In the genomic region with DNA sequence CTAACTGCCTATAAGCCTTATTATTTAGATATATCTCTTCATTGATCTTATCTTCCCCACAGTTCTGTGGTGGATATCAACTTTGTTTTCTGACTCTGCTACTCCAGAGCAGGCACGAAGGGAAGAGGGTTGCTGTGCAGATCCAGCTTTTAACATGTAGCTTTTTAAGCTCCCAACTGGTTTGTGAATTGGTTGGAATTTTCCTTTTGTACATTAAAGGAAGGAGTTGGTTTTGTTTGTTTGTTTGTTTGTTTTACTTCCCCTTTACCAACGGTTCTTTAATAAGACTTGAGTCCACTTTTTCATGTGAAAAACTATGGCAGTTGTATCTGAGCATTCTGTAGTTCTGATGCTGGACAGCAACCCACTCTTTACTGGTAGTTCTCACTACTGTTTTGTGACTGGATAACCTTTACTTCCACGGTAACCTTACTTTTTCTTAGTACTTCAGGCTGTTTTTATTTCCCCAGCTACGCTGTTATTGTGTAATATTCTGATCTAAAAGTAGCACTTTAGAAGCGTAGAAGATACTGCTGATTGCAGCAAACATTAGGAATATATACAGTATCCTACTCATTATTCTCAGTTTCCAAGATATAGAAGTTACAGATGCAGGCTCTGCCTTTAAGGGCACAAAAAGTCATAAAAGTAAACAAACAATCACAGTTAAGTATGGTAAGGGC, we compare ENCODE assay signal across 1 cellular context.
TF ChIP-seq lines count a peak whose summit lies in the region.

No MANE protein-coding gene starts in this region.

TF ChIP-seq in SK-N-SH, 30 proteins besides CTCF, POLR2A, EP300 and RAD21 (continued from another document):
- TF ChIP-seq, protein P1, sequence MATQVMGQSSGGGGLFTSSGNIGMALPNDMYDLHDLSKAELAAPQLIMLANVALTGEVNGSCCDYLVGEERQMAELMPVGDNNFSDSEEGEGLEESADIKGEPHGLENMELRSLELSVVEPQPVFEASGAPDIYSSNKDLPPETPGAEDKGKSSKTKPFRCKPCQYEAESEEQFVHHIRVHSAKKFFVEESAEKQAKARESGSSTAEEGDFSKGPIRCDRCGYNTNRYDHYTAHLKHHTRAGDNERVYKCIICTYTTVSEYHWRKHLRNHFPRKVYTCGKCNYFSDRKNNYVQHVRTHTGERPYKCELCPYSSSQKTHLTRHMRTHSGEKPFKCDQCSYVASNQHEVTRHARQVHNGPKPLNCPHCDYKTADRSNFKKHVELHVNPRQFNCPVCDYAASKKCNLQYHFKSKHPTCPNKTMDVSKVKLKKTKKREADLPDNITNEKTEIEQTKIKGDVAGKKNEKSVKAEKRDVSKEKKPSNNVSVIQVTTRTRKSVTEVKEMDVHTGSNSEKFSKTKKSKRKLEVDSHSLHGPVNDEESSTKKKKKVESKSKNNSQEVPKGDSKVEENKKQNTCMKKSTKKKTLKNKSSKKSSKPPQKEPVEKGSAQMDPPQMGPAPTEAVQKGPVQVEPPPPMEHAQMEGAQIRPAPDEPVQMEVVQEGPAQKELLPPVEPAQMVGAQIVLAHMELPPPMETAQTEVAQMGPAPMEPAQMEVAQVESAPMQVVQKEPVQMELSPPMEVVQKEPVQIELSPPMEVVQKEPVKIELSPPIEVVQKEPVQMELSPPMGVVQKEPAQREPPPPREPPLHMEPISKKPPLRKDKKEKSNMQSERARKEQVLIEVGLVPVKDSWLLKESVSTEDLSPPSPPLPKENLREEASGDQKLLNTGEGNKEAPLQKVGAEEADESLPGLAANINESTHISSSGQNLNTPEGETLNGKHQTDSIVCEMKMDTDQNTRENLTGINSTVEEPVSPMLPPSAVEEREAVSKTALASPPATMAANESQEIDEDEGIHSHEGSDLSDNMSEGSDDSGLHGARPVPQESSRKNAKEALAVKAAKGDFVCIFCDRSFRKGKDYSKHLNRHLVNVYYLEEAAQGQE (IDR thresholded peaks at IDR 0.05; ENCODE audit: low read depth, low read length), result peak; percentile 91
- TF ChIP-seq ELF1 (IDR thresholded peaks at IDR 0.05), result no peak
- no peak for TF ChIP-seq MEF2A (IDR thresholded peaks at IDR 0.05; ENCODE audit: borderline replicate concordance, low read depth)
